2 cellular contexts compared by ENCODE assay signal in the genomic region with DNA sequence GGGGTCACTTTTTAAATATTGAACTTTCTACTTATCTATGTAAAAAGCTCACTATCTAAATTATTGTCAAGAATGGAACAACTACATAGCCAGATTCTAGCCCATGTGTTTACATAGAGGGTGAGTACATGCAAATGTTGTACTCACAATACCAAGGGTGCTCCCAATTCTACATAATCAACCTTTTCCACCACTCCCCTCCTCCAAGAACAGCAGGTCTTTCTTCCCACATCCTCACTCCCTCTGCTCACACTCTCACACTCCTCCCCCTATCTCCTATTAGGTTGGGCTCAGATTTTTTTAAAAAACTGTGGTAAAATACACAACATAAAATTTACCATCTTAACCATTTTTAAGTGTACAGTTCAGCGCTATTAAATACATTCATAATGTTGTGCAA.
TF ChIP-seq lines count a peak whose summit lies in the region.

No MANE protein-coding gene starts in this region.

TF ChIP-seq in GM23338, 12 proteins besides CTCF, POLR2A, EP300 and RAD21 (continues in another document):
- TF ChIP-seq, protein P1, sequence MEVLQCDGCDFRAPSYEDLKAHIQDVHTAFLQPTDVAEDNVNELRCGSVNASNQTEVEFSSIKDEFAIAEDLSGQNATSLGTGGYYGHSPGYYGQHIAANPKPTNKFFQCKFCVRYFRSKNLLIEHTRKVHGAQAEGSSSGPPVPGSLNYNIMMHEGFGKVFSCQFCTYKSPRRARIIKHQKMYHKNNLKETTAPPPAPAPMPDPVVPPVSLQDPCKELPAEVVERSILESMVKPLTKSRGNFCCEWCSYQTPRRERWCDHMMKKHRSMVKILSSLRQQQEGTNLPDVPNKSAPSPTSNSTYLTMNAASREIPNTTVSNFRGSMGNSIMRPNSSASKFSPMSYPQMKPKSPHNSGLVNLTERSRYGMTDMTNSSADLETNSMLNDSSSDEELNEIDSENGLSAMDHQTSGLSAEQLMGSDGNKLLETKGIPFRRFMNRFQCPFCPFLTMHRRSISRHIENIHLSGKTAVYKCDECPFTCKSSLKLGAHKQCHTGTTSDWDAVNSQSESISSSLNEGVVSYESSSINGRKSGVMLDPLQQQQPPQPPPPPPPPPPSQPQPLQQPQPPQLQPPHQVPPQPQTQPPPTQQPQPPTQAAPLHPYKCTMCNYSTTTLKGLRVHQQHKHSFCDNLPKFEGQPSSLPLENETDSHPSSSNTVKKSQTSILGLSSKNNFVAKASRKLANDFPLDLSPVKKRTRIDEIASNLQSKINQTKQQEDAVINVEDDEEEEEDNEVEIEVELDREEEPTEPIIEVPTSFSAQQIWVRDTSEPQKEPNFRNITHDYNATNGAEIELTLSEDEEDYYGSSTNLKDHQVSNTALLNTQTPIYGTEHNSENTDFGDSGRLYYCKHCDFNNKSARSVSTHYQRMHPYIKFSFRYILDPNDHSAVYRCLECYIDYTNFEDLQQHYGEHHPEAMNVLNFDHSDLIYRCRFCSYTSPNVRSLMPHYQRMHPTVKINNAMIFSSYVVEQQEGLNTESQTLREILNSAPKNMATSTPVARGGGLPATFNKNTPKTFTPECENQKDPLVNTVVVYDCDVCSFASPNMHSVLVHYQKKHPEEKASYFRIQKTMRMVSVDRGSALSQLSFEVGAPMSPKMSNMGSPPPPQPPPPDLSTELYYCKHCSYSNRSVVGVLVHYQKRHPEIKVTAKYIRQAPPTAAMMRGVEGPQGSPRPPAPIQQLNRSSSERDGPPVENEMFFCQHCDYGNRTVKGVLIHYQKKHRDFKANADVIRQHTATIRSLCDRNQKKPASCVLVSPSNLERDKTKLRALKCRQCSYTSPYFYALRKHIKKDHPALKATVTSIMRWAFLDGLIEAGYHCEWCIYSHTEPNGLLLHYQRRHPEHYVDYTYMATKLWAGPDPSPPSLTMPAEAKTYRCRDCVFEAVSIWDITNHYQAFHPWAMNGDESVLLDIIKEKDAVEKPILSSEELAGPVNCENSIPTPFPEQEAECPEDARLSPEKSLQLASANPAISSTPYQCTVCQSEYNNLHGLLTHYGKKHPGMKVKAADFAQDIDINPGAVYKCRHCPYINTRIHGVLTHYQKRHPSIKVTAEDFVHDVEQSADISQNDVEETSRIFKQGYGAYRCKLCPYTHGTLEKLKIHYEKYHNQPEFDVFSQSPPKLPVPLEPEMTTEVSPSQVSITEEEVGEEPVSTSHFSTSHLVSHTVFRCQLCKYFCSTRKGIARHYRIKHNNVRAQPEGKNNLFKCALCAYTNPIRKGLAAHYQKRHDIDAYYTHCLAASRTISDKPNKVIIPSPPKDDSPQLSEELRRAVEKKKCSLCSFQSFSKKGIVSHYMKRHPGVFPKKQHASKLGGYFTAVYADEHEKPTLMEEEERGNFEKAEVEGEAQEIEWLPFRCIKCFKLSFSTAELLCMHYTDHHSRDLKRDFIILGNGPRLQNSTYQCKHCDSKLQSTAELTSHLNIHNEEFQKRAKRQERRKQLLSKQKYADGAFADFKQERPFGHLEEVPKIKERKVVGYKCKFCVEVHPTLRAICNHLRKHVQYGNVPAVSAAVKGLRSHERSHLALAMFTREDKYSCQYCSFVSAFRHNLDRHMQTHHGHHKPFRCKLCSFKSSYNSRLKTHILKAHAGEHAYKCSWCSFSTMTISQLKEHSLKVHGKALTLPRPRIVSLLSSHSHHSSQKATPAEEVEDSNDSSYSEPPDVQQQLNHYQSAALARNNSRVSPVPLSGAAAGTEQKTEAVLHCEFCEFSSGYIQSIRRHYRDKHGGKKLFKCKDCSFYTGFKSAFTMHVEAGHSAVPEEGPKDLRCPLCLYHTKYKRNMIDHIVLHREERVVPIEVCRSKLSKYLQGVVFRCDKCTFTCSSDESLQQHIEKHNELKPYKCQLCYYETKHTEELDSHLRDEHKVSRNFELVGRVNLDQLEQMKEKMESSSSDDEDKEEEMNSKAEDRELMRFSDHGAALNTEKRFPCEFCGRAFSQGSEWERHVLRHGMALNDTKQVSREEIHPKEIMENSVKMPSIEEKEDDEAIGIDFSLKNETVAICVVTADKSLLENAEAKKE (CRISPR knock-in tag; IDR thresholded peaks at IDR 0.05), result no peak
- TF ChIP-seq JUNB (IDR thresholded peaks at IDR 0.05; ENCODE audit: unreplicated experiment) (no peak), EZH2phosphoT487 (IDR thresholded peaks at IDR 0.05; ENCODE audit: unreplicated experiment) (no peak), ZNF114 (CRISPR knock-in tag; IDR thresholded peaks at IDR 0.05) (no peak), CREB1 (CRISPR knock-in tag; IDR thresholded peaks at IDR 0.05; ENCODE audit: low read depth) (no peak), STAT1 (IDR thresholded peaks at IDR 0.05; ENCODE audit: unreplicated experiment) (no peak), ZNF331 (CRISPR knock-in tag; IDR thresholded peaks at IDR 0.05; ENCODE audit: low read depth) (no peak), POLR2AphosphoS5 (IDR thresholded peaks at IDR 0.05; ENCODE audit: low read depth) (no peak)
- TF ChIP-seq, protein P2, sequence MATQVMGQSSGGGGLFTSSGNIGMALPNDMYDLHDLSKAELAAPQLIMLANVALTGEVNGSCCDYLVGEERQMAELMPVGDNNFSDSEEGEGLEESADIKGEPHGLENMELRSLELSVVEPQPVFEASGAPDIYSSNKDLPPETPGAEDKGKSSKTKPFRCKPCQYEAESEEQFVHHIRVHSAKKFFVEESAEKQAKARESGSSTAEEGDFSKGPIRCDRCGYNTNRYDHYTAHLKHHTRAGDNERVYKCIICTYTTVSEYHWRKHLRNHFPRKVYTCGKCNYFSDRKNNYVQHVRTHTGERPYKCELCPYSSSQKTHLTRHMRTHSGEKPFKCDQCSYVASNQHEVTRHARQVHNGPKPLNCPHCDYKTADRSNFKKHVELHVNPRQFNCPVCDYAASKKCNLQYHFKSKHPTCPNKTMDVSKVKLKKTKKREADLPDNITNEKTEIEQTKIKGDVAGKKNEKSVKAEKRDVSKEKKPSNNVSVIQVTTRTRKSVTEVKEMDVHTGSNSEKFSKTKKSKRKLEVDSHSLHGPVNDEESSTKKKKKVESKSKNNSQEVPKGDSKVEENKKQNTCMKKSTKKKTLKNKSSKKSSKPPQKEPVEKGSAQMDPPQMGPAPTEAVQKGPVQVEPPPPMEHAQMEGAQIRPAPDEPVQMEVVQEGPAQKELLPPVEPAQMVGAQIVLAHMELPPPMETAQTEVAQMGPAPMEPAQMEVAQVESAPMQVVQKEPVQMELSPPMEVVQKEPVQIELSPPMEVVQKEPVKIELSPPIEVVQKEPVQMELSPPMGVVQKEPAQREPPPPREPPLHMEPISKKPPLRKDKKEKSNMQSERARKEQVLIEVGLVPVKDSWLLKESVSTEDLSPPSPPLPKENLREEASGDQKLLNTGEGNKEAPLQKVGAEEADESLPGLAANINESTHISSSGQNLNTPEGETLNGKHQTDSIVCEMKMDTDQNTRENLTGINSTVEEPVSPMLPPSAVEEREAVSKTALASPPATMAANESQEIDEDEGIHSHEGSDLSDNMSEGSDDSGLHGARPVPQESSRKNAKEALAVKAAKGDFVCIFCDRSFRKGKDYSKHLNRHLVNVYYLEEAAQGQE (IDR thresholded peaks at IDR 0.05; ENCODE audit: unreplicated experiment), result no peak
- TF ChIP-seq, protein P3, sequence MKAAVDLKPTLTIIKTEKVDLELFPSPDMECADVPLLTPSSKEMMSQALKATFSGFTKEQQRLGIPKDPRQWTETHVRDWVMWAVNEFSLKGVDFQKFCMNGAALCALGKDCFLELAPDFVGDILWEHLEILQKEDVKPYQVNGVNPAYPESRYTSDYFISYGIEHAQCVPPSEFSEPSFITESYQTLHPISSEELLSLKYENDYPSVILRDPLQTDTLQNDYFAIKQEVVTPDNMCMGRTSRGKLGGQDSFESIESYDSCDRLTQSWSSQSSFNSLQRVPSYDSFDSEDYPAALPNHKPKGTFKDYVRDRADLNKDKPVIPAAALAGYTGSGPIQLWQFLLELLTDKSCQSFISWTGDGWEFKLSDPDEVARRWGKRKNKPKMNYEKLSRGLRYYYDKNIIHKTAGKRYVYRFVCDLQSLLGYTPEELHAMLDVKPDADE (IDR thresholded peaks at IDR 0.05), result no peak

TF ChIP-seq in WTC11, 78 proteins besides CTCF, POLR2A, EP300 and RAD21 (continued from another document):
- TF ChIP-seq, protein P4, sequence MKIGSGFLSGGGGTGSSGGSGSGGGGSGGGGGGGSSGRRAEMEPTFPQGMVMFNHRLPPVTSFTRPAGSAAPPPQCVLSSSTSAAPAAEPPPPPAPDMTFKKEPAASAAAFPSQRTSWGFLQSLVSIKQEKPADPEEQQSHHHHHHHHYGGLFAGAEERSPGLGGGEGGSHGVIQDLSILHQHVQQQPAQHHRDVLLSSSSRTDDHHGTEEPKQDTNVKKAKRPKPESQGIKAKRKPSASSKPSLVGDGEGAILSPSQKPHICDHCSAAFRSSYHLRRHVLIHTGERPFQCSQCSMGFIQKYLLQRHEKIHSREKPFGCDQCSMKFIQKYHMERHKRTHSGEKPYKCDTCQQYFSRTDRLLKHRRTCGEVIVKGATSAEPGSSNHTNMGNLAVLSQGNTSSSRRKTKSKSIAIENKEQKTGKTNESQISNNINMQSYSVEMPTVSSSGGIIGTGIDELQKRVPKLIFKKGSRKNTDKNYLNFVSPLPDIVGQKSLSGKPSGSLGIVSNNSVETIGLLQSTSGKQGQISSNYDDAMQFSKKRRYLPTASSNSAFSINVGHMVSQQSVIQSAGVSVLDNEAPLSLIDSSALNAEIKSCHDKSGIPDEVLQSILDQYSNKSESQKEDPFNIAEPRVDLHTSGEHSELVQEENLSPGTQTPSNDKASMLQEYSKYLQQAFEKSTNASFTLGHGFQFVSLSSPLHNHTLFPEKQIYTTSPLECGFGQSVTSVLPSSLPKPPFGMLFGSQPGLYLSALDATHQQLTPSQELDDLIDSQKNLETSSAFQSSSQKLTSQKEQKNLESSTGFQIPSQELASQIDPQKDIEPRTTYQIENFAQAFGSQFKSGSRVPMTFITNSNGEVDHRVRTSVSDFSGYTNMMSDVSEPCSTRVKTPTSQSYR (CRISPR knock-in tag; IDR thresholded peaks at IDR 0.05), result no peak
- TF ChIP-seq, protein P5, sequence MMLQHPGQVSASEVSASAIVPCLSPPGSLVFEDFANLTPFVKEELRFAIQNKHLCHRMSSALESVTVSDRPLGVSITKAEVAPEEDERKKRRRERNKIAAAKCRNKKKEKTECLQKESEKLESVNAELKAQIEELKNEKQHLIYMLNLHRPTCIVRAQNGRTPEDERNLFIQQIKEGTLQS (CRISPR knock-in tag; conservative IDR thresholded peaks at IDR 0.05), result no peak
- TF ChIP-seq, protein P6, sequence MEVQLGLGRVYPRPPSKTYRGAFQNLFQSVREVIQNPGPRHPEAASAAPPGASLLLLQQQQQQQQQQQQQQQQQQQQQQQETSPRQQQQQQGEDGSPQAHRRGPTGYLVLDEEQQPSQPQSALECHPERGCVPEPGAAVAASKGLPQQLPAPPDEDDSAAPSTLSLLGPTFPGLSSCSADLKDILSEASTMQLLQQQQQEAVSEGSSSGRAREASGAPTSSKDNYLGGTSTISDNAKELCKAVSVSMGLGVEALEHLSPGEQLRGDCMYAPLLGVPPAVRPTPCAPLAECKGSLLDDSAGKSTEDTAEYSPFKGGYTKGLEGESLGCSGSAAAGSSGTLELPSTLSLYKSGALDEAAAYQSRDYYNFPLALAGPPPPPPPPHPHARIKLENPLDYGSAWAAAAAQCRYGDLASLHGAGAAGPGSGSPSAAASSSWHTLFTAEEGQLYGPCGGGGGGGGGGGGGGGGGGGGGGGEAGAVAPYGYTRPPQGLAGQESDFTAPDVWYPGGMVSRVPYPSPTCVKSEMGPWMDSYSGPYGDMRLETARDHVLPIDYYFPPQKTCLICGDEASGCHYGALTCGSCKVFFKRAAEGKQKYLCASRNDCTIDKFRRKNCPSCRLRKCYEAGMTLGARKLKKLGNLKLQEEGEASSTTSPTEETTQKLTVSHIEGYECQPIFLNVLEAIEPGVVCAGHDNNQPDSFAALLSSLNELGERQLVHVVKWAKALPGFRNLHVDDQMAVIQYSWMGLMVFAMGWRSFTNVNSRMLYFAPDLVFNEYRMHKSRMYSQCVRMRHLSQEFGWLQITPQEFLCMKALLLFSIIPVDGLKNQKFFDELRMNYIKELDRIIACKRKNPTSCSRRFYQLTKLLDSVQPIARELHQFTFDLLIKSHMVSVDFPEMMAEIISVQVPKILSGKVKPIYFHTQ (CRISPR knock-in tag; IDR thresholded peaks at IDR 0.05), result no peak
- no peak for TF ChIP-seq ZNF232 (CRISPR knock-in tag; IDR thresholded peaks at IDR 0.05)
- no peak for TF ChIP-seq CREM (CRISPR knock-in tag; IDR thresholded peaks at IDR 0.05)
- TF ChIP-seq TP53 (CRISPR knock-in tag; IDR thresholded peaks at IDR 0.05), result no peak
- TF ChIP-seq MYBL2 (CRISPR knock-in tag; IDR thresholded peaks at IDR 0.05), result no peak
